ENCODE assay signal across 9 cellular contexts in the genomic region with DNA sequence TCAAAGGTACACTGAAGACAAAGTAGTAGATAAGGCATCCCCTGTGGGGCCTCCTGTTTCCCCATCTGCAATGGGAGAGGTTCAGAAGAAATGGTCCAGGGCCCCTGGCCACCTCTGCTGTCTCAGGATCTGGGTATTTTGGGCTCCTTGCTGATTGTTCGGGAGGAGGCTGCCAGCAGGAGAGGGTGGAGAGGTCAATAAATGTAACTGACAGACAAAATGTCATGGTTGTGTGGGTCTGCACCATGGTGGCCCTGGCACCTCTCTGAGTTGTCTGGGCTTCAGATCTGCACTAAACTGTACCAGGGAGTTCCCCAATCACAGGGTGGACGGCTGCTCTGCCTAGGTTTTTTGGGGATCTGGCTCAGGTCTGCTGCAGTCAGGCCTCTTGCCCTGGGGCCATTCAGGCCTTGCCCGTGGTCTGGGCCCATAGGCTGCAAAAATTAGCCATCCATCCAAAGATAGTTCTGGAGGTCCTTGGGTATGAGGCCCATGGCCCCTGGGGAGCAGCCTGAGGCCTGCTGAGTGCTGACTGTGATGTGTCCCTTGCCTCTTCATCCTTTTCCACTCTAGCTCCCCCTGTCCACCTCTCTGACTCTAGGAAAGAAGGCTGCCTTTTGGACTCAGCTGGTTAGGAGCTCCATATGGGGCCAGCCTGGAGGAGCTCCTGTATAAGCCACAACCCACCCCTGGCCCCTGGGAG. TPM values are rescaled to one million over a fixed set of nuclear protein-coding genes. Genes with fewer than 3 reads are reported as not detected.
DNase-seq lines count a peak whose midpoint lies in the region; ATAC-seq and TF ChIP-seq lines count a peak whose summit lies in the region.
"Had no signal": no experiment of that assay in that cellular context is flagged by ENCODE, and none has a peak within 500 bp of the region (broad histone marks: within the 10 kb centered on the region; RNA-seq: fewer than 3 reads in every experiment).

No MANE protein-coding gene starts in this region.

- no peaks in the 10 kb centered on the region for H3K27me3 Mint-ChIP-seq in activated T-cell treated with anti-CD3 and anti-CD28 coated beads, Interleukin-2, amount 50 U/mL, for 4 hours (ENCODE audit: low read depth)
- H3K27me3 Mint-ChIP-seq in stimulated activated naive CD8-positive, alpha-beta T cell treated with anti-CD3 and anti-CD28 coated beads, Interleukin-15, amount 100 ng/mL, for 72 hours = no peaks in the 10 kb centered on the region
- H3K27me3 Mint-ChIP-seq in glutamatergic neuron (ENCODE audit: unreplicated experiment) = peaks cover 2% of the 10 kb centered on the region

- H3K27me3 ChIP-seq in SU-DHL-6 (ENCODE audit: low read length) = no peaks in the 10 kb centered on the region
- H3K27me3 ChIP-seq in left ventricle myocardium inferior (ENCODE audit: low read depth) = no peaks in the 10 kb centered on the region
- no peaks in the 10 kb centered on the region for H3K27me3 ChIP-seq in SK-N-SH (ENCODE audit: insufficient read depth)

- H3K4me3 Mint-ChIP-seq in activated T-cell treated with anti-CD3 and anti-CD28 coated beads, Interleukin-2, amount 50 U/mL, for 4 hours = peak overlapping the region; percentile 75
- H3K4me3 Mint-ChIP-seq in stimulated activated naive CD8-positive, alpha-beta T cell treated with anti-CD3 and anti-CD28 coated beads, Interleukin-15, amount 100 ng/mL, for 72 hours = peak overlapping the region; percentile 82
- no peak overlapping the region for H3K4me3 Mint-ChIP-seq in glutamatergic neuron (ENCODE audit: unreplicated experiment)

- H3K36me3 Mint-ChIP-seq in activated T-cell treated with anti-CD3 and anti-CD28 coated beads, Interleukin-2, amount 50 U/mL, for 4 hours (ENCODE audit: insufficient read depth) = peaks cover 8% of the 10 kb centered on the region
- H3K36me3 Mint-ChIP-seq in glutamatergic neuron (ENCODE audit: unreplicated experiment) = no peaks in the 10 kb centered on the region

- TF ChIP-seq CTCF in SU-DHL-6 (IDR thresholded peaks at IDR 0.05; ENCODE audit: insufficient read depth, low read length, poor library complexity, severe bottlenecking) (no peak), left ventricle myocardium inferior (IDR thresholded peaks at IDR 0.05; ENCODE audit: borderline replicate concordance) (no peak), SK-N-SH (IDR thresholded peaks at IDR 0.05) (no peak), glutamatergic neuron (IDR thresholded peaks at IDR 0.05; ENCODE audit: partially characterized antibody, unreplicated experiment) (no peak)

- no peak overlapping the region for H2AFZ ChIP-seq in SU-DHL-6 (ENCODE audit: low read depth, low read length, severe bottlenecking)
- no peak overlapping the region for H2AFZ ChIP-seq in SK-N-SH (ENCODE audit: low read depth)

- H3K9me2 ChIP-seq in SU-DHL-6 (replicated peaks; ENCODE audit: insufficient read depth, low read length) (no peaks in the 10 kb centered on the region), SK-N-SH (no peaks in the 10 kb centered on the region)

- H3K27ac Mint-ChIP-seq in stimulated activated naive CD8-positive, alpha-beta T cell treated with anti-CD3 and anti-CD28 coated beads, Interleukin-15, amount 100 ng/mL, for 72 hours = peak overlapping the region; percentile 76 to 89
- H3K27ac Mint-ChIP-seq in glutamatergic neuron (ENCODE audit: unreplicated experiment) = no peak overlapping the region

- no peak overlapping the region for H3K4me3 ChIP-seq in SU-DHL-6 (ENCODE audit: insufficient read depth, low read length, poor library complexity, severe bottlenecking)
- no peak overlapping the region for H3K4me3 ChIP-seq in left ventricle myocardium inferior
- no peak overlapping the region for H3K4me3 ChIP-seq in SK-N-SH (ENCODE audit: low read depth in 2 of 2, low read length in 1 of 2)

- H3K9ac ChIP-seq in SU-DHL-6 (ENCODE audit: low read length) (peak overlapping the region; percentile 11; the same call in 1 of the 2 replicates), SK-N-SH (no peak overlapping the region)

- POLR2A ChIA-PET in SK-N-SH (lab: Yijun Ruan, JAX) = no interaction called here

- ATAC-seq in activated T-cell treated with anti-CD3 and anti-CD28 coated beads, Interleukin-2, amount 50 U/mL, for 4 hours = no peak
- no peak for ATAC-seq in stimulated activated naive CD8-positive, alpha-beta T cell treated with anti-CD3 and anti-CD28 coated beads, Interleukin-15, amount 100 ng/mL, for 72 hours

- peaks cover 77% of the 10 kb centered on the region for H3K4me1 Mint-ChIP-seq in activated T-cell treated with anti-CD3 and anti-CD28 coated beads, Interleukin-2, amount 50 U/mL, for 4 hours (ENCODE audit: low read depth)
- peaks cover 80% of the 10 kb centered on the region for H3K4me1 Mint-ChIP-seq in stimulated activated naive CD8-positive, alpha-beta T cell treated with anti-CD3 and anti-CD28 coated beads, Interleukin-15, amount 100 ng/mL, for 72 hours
- peaks cover 3% of the 10 kb centered on the region for H3K4me1 Mint-ChIP-seq in glutamatergic neuron (ENCODE audit: low read depth, unreplicated experiment)

- H3K4me2 ChIP-seq in SU-DHL-6 (ENCODE audit: low read depth, low read length, poor library complexity, severe bottlenecking) (peak overlapping the region; percentile 35), SK-N-SH (no peak overlapping the region)

- H3K27ac ChIP-seq in SU-DHL-6 (ENCODE audit: low read depth, low read length) = peak overlapping the region; percentile 63
- H3K27ac ChIP-seq in left ventricle myocardium inferior (replicated peaks) = peak overlapping the region; percentile 63
- H3K27ac ChIP-seq in SK-N-SH (ENCODE audit: low read depth in 2 of 2, low read length in 1 of 2) = no peak overlapping the region

- H3F3A ChIP-seq in SU-DHL-6 (ENCODE audit: insufficient read depth) (no peaks in the 10 kb centered on the region), SK-N-SH (replicated peaks; ENCODE audit: insufficient read depth) (no peaks in the 10 kb centered on the region)

- no peak for TF ChIP-seq RAD21 in SK-N-SH (IDR thresholded peaks at IDR 0.05; ENCODE audit: low read length)

- H3K36me3 ChIP-seq in SU-DHL-6 (ENCODE audit: low read length) (no peaks in the 10 kb centered on the region), left ventricle myocardium inferior (no peaks in the 10 kb centered on the region), SK-N-SH (replicated peaks in 1 of 2; ENCODE audit: control insufficient read depth in 1 of 2, insufficient read depth in 2 of 2, low read length in 1 of 2) (peaks cover 0 to 4% of the 10 kb centered on the region in 2 experiments)

- peaks cover 48% of the 10 kb centered on the region for H3K4me1 ChIP-seq in left ventricle myocardium inferior
- H3K4me1 ChIP-seq in SK-N-SH (ENCODE audit: control insufficient read depth in 1 of 2, insufficient read depth in 2 of 2, low read depth in 1 of 2, low read length in 1 of 2) = no peaks in the 10 kb centered on the region; a peak in 1 of 4 replicates

- intact Hi-C loops in left ventricle myocardium inferior (cut with micrococcal nuclease) = no loop called here

- H3K9me3 Mint-ChIP-seq in activated T-cell treated with anti-CD3 and anti-CD28 coated beads, Interleukin-2, amount 50 U/mL, for 4 hours = no peaks in the 10 kb centered on the region
- no peaks in the 10 kb centered on the region for H3K9me3 Mint-ChIP-seq in stimulated activated naive CD8-positive, alpha-beta T cell treated with anti-CD3 and anti-CD28 coated beads, Interleukin-15, amount 100 ng/mL, for 72 hours
- peaks cover 5% of the 10 kb centered on the region for H3K9me3 Mint-ChIP-seq in glutamatergic neuron (ENCODE audit: unreplicated experiment)

- no peak for DNase-seq in activated T-cell treated with anti-CD3 and anti-CD28 coated beads, Interleukin-2, amount 50 U/mL, for 4 hours
- DNase-seq in activated T-cell treated with anti-CD3 and anti-CD28 coated beads for 4 hours = no peak
- DNase-seq in left ventricle myocardium inferior = no peak
- no peak for DNase-seq in stimulated activated naive CD8-positive, alpha-beta T cell treated with anti-CD3 and anti-CD28 coated beads, Interleukin-15, amount 100 ng/mL, for 72 hours
- no peak for DNase-seq in SK-N-SH
- no peak for DNase-seq in glutamatergic neuron
- DNase-seq in RPMI8226 = no peak
- DNase-seq: kidney glomerular epithelial cell had no signal

- H3K79me2 ChIP-seq in SU-DHL-6 (ENCODE audit: insufficient read depth, low read length) (0 out of 2 replicates have a peak, but pooled peaks cover 6% of the 10 kb centered on the region), SK-N-SH (ENCODE audit: insufficient read depth) (no peaks in the 10 kb centered on the region)

- CTCF ChIA-PET in SK-N-SH (lab: Yijun Ruan, JAX) = interaction anchor here (1.8 kb wide), 1 partner anchor 12 kb away, joined by 7 read pairs; no protein-coding TSS in a partner anchor

- 100% methylated on average over 1 of the region's 3 CpGs for WGBS in SK-N-SH (ENCODE audit: low lambda C conversion rate)

- no peaks in the 10 kb centered on the region for H4K20me1 ChIP-seq in SU-DHL-6 (ENCODE audit: low read depth, low read length)
- H4K20me1 ChIP-seq in SK-N-SH (ENCODE audit: insufficient read depth) = no peaks in the 10 kb centered on the region

- TF ChIP-seq EP300 in SK-N-SH (IDR thresholded peaks at IDR 0.05; ENCODE audit: borderline replicate concordance in 1 of 2, low read depth in 1 of 2, low read length in 1 of 2) = no peak

- H3K9me3 ChIP-seq in SU-DHL-6 (ENCODE audit: insufficient read depth, low read length) (no peaks in the 10 kb centered on the region), left ventricle myocardium inferior (replicated peaks) (no peaks in the 10 kb centered on the region), SK-N-SH (no peaks in the 10 kb centered on the region)

TF ChIP-seq in SK-N-SH, 30 proteins besides CTCF, POLR2A, EP300 and RAD21:
- no peak for TF ChIP-seq YY1 (IDR thresholded peaks at IDR 0.05; ENCODE audit: low read depth)
- no peak for TF ChIP-seq MXI1 (IDR thresholded peaks at IDR 0.05; ENCODE audit: low read depth, low read length)

RNA-seq across cellular contexts. Expression of a gene that starts 7.5 kb away (rescaled TPM):
- total RNA-seq in activated T-cell treated with anti-CD3 and anti-CD28 coated beads, Interleukin-2, amount 50 U/mL, for 4 hours = 10 to 100 TPM; 75.5 to 86.9 (median 80.7) TPM
- total RNA-seq in left ventricle myocardium inferior (12.6 TPM), glutamatergic neuron (ENCODE audit: unreplicated experiment) (38.0 TPM)
- 15.5 and 20.3 TPM in 2 replicates for polyA plus RNA-seq in SK-N-SH (2012; rRNA removed)
- 2.6 and 5.5 TPM in 2 replicates for polyA plus RNA-seq in SK-N-SH (2012; cell fraction: cytosol; rRNA removed)
- 152 and 177 TPM in 2 replicates for polyA plus RNA-seq in SK-N-SH (2012; cell fraction: nucleus; rRNA removed)

RNA-seq across cellular contexts. Expression of a gene that starts 10.4 kb away (rescaled TPM):
- total RNA-seq in activated T-cell treated with anti-CD3 and anti-CD28 coated beads, Interleukin-2, amount 50 U/mL, for 4 hours = 10 to 100 TPM; 75.9 to 77.6 (median 76.5) TPM
- 31.0 TPM for total RNA-seq in left ventricle myocardium inferior
- 53.2 and 105 TPM in 2 replicates for polyA plus RNA-seq in SK-N-SH (2012; rRNA removed)
- 68.1 and 147 TPM in 2 replicates for polyA plus RNA-seq in SK-N-SH (2012; cell fraction: cytosol; rRNA removed)
- polyA plus RNA-seq in SK-N-SH (2012; cell fraction: nucleus; rRNA removed) = 66.6 and 79.5 TPM in 2 replicates
- 41.4 TPM for total RNA-seq in glutamatergic neuron (ENCODE audit: unreplicated experiment)

Comparison
In these comparisons a context has a peak if more than half of its experiments do, and no peak if none do; other contexts are left out.
1. H3K27ac ChIP-seq: peak in SU-DHL-6 (single experiment) and left ventricle myocardium inferior (single experiment); none in SK-N-SH (0 of 2).